In genomic region chr6:158633127-158633526, GRCh38 we compare ENCODE assay signal across 1 cellular context.
TF ChIP-seq lines count a peak whose summit lies in the region.

No MANE protein-coding gene starts in this region.

TF ChIP-seq in endothelial cell of umbilical vein, 7 proteins besides CTCF, POLR2A, EP300 and RAD21:
- no peak for TF ChIP-seq FOS (IDR thresholded peaks at IDR 0.05; ENCODE audit: borderline replicate concordance, insufficient read depth, low read length)
- no peak for TF ChIP-seq JUN (IDR thresholded peaks at IDR 0.05; ENCODE audit: borderline replicate concordance, insufficient read depth, insufficient read length, low read depth)
- no peak for TF ChIP-seq EZH2 (IDR thresholded peaks at IDR 0.05; ENCODE audit: borderline replicate concordance, low read depth, low read length, severe bottlenecking)
- no peak for TF ChIP-seq POLR2AphosphoS5 (IDR thresholded peaks at IDR 0.05; ENCODE audit: insufficient read depth, low read depth, low read length)
- no peak for TF ChIP-seq MYC (IDR thresholded peaks at IDR 0.05; ENCODE audit: low read depth, low read length)
- TF ChIP-seq MAX (IDR thresholded peaks at IDR 0.05; ENCODE audit: insufficient read depth, insufficient read length): no peak
- TF ChIP-seq GATA2 (IDR thresholded peaks at IDR 0.05; ENCODE audit: insufficient read depth, insufficient read length, low read depth, low read length): no peak
